Comparison of ENCODE assay signal across 14 cellular contexts in genomic region chr17:8473451-8474192, GRCh38.
"Had no signal": no experiment of that assay in that cellular context is flagged by ENCODE, and none has a peak within 500 bp of the region (broad histone marks: within the 10 kb centered on the region; RNA-seq: fewer than 3 reads in every experiment).

No MANE protein-coding gene starts in this region.

- H3K27me3 ChIP-seq: brain microvascular endothelial cell, dorsolateral prefrontal cortex, gastrocnemius medialis had no signal

- ATAC-seq: gastrocnemius medialis; SK-N-SH treated with all-trans-retinoic acid at 6 μM for 48 hours; stimulated activated effector memory CD8-positive, alpha-beta T cell treated with anti-CD3 and anti-CD28 coated beads, Interleukin-12 subunit alpha, Interleukin-12 subunit beta, amount 100 ng/mL, for 72 hours; WTC11 had no signal

- H3K4me3 Mint-ChIP-seq: activated CD4-positive, alpha-beta T cell treated with anti-CD3 and anti-CD28 coated beads, Interleukin-2, amount 10 ng/mL, durations not matched to agents 7 days and 5 days; activated naive CD4-positive, alpha-beta T cell treated with anti-CD3 and anti-CD28 coated beads, Interleukin-2, amount 10 ng/mL, durations not matched to agents 7 days and 5 days; neural crest cell; stimulated activated effector memory CD8-positive, alpha-beta T cell treated with anti-CD3 and anti-CD28 coated beads, Interleukin-12 subunit alpha, Interleukin-12 subunit beta, amount 100 ng/mL, for 72 hours; WTC11 had no signal

- DNase-seq: activated CD4-positive, alpha-beta T cell treated with anti-CD3 and anti-CD28 coated beads, Interleukin-2, amount 10 ng/mL, durations not matched to agents 7 days and 5 days; activated naive CD4-positive, alpha-beta T cell treated with anti-CD3 and anti-CD28 coated beads, Interleukin-2, amount 10 ng/mL, durations not matched to agents 7 days and 5 days; brain microvascular endothelial cell; dorsolateral prefrontal cortex; gastrocnemius medialis; mesendoderm; substantia nigra had no signal

- H3K4me3 ChIP-seq: dorsolateral prefrontal cortex, gastrocnemius medialis, smooth muscle cell had no signal

- H3K9me3 Mint-ChIP-seq: activated CD4-positive, alpha-beta T cell treated with anti-CD3 and anti-CD28 coated beads, Interleukin-2, amount 10 ng/mL, durations not matched to agents 7 days and 5 days; activated naive CD4-positive, alpha-beta T cell treated with anti-CD3 and anti-CD28 coated beads, Interleukin-2, amount 10 ng/mL, durations not matched to agents 7 days and 5 days; activated T-helper 2 cell treated with anti-CD3 and anti-CD28 coated beads, Interferon-gamma antibody, Interleukin-2, Interleukin-4, amounts not matched to agents 10 μg/mL and 5 μg/mL and 100 μg/mL, durations not matched to agents 14 hours and 24 hours and 36 hours; neural crest cell; stimulated activated effector memory CD8-positive, alpha-beta T cell treated with anti-CD3 and anti-CD28 coated beads, Interleukin-12 subunit alpha, Interleukin-12 subunit beta, amount 100 ng/mL, for 72 hours; WTC11 had no signal

- H3K27ac Mint-ChIP-seq: activated CD4-positive, alpha-beta T cell treated with anti-CD3 and anti-CD28 coated beads, Interleukin-2, amount 10 ng/mL, durations not matched to agents 7 days and 5 days; activated naive CD4-positive, alpha-beta T cell treated with anti-CD3 and anti-CD28 coated beads, Interleukin-2, amount 10 ng/mL, durations not matched to agents 7 days and 5 days; activated T-helper 2 cell treated with anti-CD3 and anti-CD28 coated beads, Interferon-gamma antibody, Interleukin-2, Interleukin-4, amounts not matched to agents 10 μg/mL and 5 μg/mL and 100 μg/mL, durations not matched to agents 14 hours and 24 hours and 36 hours; stimulated activated effector memory CD8-positive, alpha-beta T cell treated with anti-CD3 and anti-CD28 coated beads, Interleukin-12 subunit alpha, Interleukin-12 subunit beta, amount 100 ng/mL, for 72 hours had no signal

- H3K9me3 ChIP-seq: gastrocnemius medialis had no signal

- H3K27me3 Mint-ChIP-seq: activated CD4-positive, alpha-beta T cell treated with anti-CD3 and anti-CD28 coated beads, Interleukin-2, amount 10 ng/mL, durations not matched to agents 7 days and 5 days; activated naive CD4-positive, alpha-beta T cell treated with anti-CD3 and anti-CD28 coated beads, Interleukin-2, amount 10 ng/mL, durations not matched to agents 7 days and 5 days had no signal

- H3K27ac ChIP-seq: brain microvascular endothelial cell, gastrocnemius medialis, parathyroid adenoma had no signal

- H3K4me1 Mint-ChIP-seq: activated CD4-positive, alpha-beta T cell treated with anti-CD3 and anti-CD28 coated beads, Interleukin-2, amount 10 ng/mL, durations not matched to agents 7 days and 5 days; activated naive CD4-positive, alpha-beta T cell treated with anti-CD3 and anti-CD28 coated beads, Interleukin-2, amount 10 ng/mL, durations not matched to agents 7 days and 5 days; neural crest cell; WTC11 had no signal
